12 cellular contexts compared by ENCODE assay signal in genomic region chr12:47935196-47935595, GRCh38. TPM values are rescaled to one million over a fixed set of nuclear protein-coding genes. Genes with fewer than 3 reads are reported as not detected.
DNase-seq lines count a peak whose midpoint lies in the region; ATAC-seq, FAIRE-seq and TF ChIP-seq lines count a peak whose summit lies in the region.
"Had no signal": no experiment of that assay in that cellular context is flagged by ENCODE, and none has a peak within 500 bp of the region (broad histone marks: within the 10 kb centered on the region; RNA-seq: fewer than 3 reads in every experiment).

No MANE protein-coding gene starts in this region.

- H3K27ac ChIP-seq in H1 (ENCODE audit: low read depth, low read length) (no peak overlapping the region), right lobe of liver (no peak overlapping the region)

- no peak overlapping the region for H2BK12ac ChIP-seq in H1 (ENCODE audit: low read depth, low read length)

- no peak overlapping the region for H2BK5ac ChIP-seq in H1 (ENCODE audit: low read depth, low read length)

- no peak overlapping the region for H3K4me2 ChIP-seq in H1 (ENCODE audit: insufficient read depth in 1 of 2, low read depth in 2 of 2, low read length in 2 of 2)

- ATAC-seq in right lobe of liver, result peak in 3 of 4 donors; percentile 25 to 33 (median 27)

- H3K36me3 ChIP-seq in H1 (ENCODE audit: control insufficient read depth in 2 of 4, insufficient read depth in 4 of 4, low read length in 3 of 4), result no peaks in the 10 kb centered on the region
- H3K36me3 ChIP-seq in right lobe of liver, result no peaks in the 10 kb centered on the region
- no peaks in the 10 kb centered on the region for H3K36me3 ChIP-seq in H7 (replicated peaks; ENCODE audit: control insufficient read depth, insufficient read depth, low read length)

- H4K5ac ChIP-seq in H1 (ENCODE audit: insufficient read length, low read depth, low read length), result no peak overlapping the region

- no peak for TF ChIP-seq RAD21 in H1 (IDR thresholded peaks at IDR 0.05 in 1 of 2, conservative IDR thresholded peaks at IDR 0.05 in 1 of 2; ENCODE audit: low read depth in 2 of 2, low read length in 2 of 2)

- H3K79me2 ChIP-seq in H1 (ENCODE audit: control insufficient read depth in 1 of 2, insufficient read depth in 2 of 2, low read length in 2 of 2), result no peaks in the 10 kb centered on the region

- TF ChIP-seq EP300 in H1 (IDR thresholded peaks at IDR 0.05; ENCODE audit: borderline replicate concordance in 1 of 2, low read depth in 2 of 2, low read length in 2 of 2), result no peak

- no peak overlapping the region for H2BK120ac ChIP-seq in H1 (replicated peaks; ENCODE audit: low read depth, low read length)

- H3K4me3 ChIP-seq in H1 (ENCODE audit: extremely low read depth in 1 of 4, insufficient read depth in 2 of 4, low read depth in 3 of 4, low read length in 4 of 4), result no peak overlapping the region
- no peak overlapping the region for H3K4me3 ChIP-seq in right lobe of liver
- H3K4me3 ChIP-seq in H7 (ENCODE audit: insufficient read depth, low read depth, low read length), result no peak overlapping the region

- TF ChIP-seq CTCF in H1 (IDR thresholded peaks at IDR 0.05; ENCODE audit: control extremely low read depth in 1 of 3, insufficient read depth in 1 of 3, low read depth in 1 of 3, low read length in 3 of 3) (no peak), right lobe of liver (IDR thresholded peaks at IDR 0.05) (no peak)

- H2AFZ ChIP-seq in H1 (ENCODE audit: low read length), result peak overlapping the region; percentile 59; the same call in 1 of the 2 replicates

- H3K9ac ChIP-seq in H1 (replicated peaks in 1 of 4; ENCODE audit: extremely low read depth in 1 of 4, low read depth in 3 of 4, low read length in 3 of 4), result no peak overlapping the region

- H3K4ac ChIP-seq in H1 (replicated peaks; ENCODE audit: insufficient read length, low read depth, low read length), result no peak overlapping the region

- no peak overlapping the region for H4K91ac ChIP-seq in H1 (replicated peaks; ENCODE audit: insufficient read length, low read length)

- no peaks in the 10 kb centered on the region for H3K9me3 ChIP-seq in H1 (ENCODE audit: insufficient read depth in 2 of 2, low read depth in 1 of 2, low read length in 1 of 2)
- no peaks in the 10 kb centered on the region for H3K9me3 ChIP-seq in right lobe of liver

- no peaks in the 10 kb centered on the region for H3K23me2 ChIP-seq in H1 (ENCODE audit: low read depth, low read length)

- H2BK15ac ChIP-seq in H1 (ENCODE audit: low read length), result no peak overlapping the region

- POLR2A ChIA-PET in H1 (lab: Charles Lee; ENCODE audit: partially characterized antibody), result interaction anchor here (0.9 kb wide), 1 partner anchor 155 kb away, joined by 3 read pairs; no protein-coding TSS in a partner anchor

- DNase-seq in activated effector memory CD4-positive, alpha-beta T cell treated with anti-CD3 and anti-CD28 coated beads, Interleukin-2, amount 50 U/mL, for 16 hours, result peak; percentile 62
- DNase-seq in activated effector memory CD4-positive, alpha-beta T cell treated with Interleukin-2 at 50 U/mL for 16 hours, result no peak
- no peak for DNase-seq in H1 (ENCODE audit: low read depth in 1 of 2, low spot score in 2 of 2)
- DNase-seq in right lobe of liver, result no peak
- DNase-seq in ureter (ENCODE audit: low spot score), result peak; percentile 41
- no peak for DNase-seq in H7
- DNase-seq in GM19240 (ENCODE audit: insufficient read length, low spot score), result no peak
- DNase-seq in NCI-H510A treated with DMSO at 0.1 percent for 48 hours (lab: John Stamatoyannopoulos, UW), result no peak
- DNase-seq: activated CD4-positive, alpha-beta T cell treated with anti-CD3 and anti-CD28 coated beads for 4 hours; activated naive CD4-positive, alpha-beta T cell; SHP77 treated with DMSO at 0.1 percent for 48 hours had no signal

- no peaks in the 10 kb centered on the region for H4K20me1 ChIP-seq in H1 (replicated peaks in 1 of 2; ENCODE audit: control insufficient read depth in 1 of 2, insufficient read depth in 2 of 2, low read length in 2 of 2)

- no peak for TF ChIP-seq POLR2A in H1 (IDR thresholded peaks at IDR 0.05; ENCODE audit: control extremely low read depth in 1 of 2, low read depth in 2 of 2, low read length in 2 of 2)
- no peak for TF ChIP-seq POLR2A in right lobe of liver (IDR thresholded peaks at IDR 0.05)

- H2BK20ac ChIP-seq in H1 (ENCODE audit: low read length), result no peak overlapping the region

- no peak for FAIRE-seq in H1 (lab: Jason Lieb, UNC)
- FAIRE-seq: A204.1 had no signal

- H3K56ac ChIP-seq in H1 (replicated peaks; ENCODE audit: insufficient read length, low read depth, low read length), result no peak overlapping the region

- 87% methylated on average over 10 of the region's 10 CpGs; no CpG with 5 or more reads in 1 of the 2 experiments for WGBS in H1 (ENCODE audit: extremely low coverage in 1 of 2, insufficient coverage in 1 of 2, insufficient read length in 1 of 2, insufficient replicate concordance in 2 of 2, low coverage in 1 of 2, low lambda C conversion rate in 2 of 2, missing lambda C conversion rate in 1 of 2), 2 experiments
- 66% methylated on average over 6 of the region's 10 CpGs for WGBS in right lobe of liver (ENCODE audit: insufficient coverage, low coverage, low lambda C conversion rate, missing lambda C conversion rate)

- H3K4me1 ChIP-seq in H1 (replicated peaks in 1 of 4; ENCODE audit: control insufficient read depth in 3 of 4, insufficient read depth in 4 of 4, low read length in 3 of 4), result no peaks in the 10 kb centered on the region
- no peaks in the 10 kb centered on the region for H3K4me1 ChIP-seq in right lobe of liver

- H3K79me1 ChIP-seq in H1 (ENCODE audit: low read depth, low read length), result no peaks in the 10 kb centered on the region

- H2AK5ac ChIP-seq in H1 (ENCODE audit: low read depth, low read length), result no peak overlapping the region

- H3K27me3 ChIP-seq in H1 (replicated peaks in 1 of 4; ENCODE audit: control insufficient read depth in 3 of 4, extremely low read depth in 1 of 4, insufficient read depth in 3 of 4, low read length in 3 of 4) (peaks cover 0 to 6% (median 0%) of the 10 kb centered on the region in 4 experiments; a peak in 1 of 7 replicates), right lobe of liver (no peaks in the 10 kb centered on the region), H7 (ENCODE audit: control insufficient read depth, insufficient read depth, low read length) (peaks cover 2% of the 10 kb centered on the region; the same call in 1 of the 2 replicates)

- no peak overlapping the region for H4K8ac ChIP-seq in H1 (ENCODE audit: extremely low read depth, insufficient read depth, low read length)

- no peak overlapping the region for H3K18ac ChIP-seq in H1 (ENCODE audit: extremely low read depth, low read length)

- CTCF ChIA-PET in H1 (lab: Charles Lee; ENCODE audit: partially characterized antibody), result interaction anchor here (1.1 to 5.3 kb wide), 5 partner anchors 12 to 80 kb away, joined by 3 to 38 read pairs (median 5); partner anchors contain the start of gene VDR

- no peak overlapping the region for H3K23ac ChIP-seq in H1 (ENCODE audit: insufficient read length)

- no peak overlapping the region for H3K14ac ChIP-seq in H1 (ENCODE audit: insufficient read length)

- intact Hi-C loops in right lobe of liver (cut with DNase I), result no loop called here

TF ChIP-seq in H1, 55 proteins besides CTCF, POLR2A, EP300 and RAD21 (continues in another document):
- TF ChIP-seq USF2 (IDR thresholded peaks at IDR 0.05; ENCODE audit: low read length), result no peak
- no peak for TF ChIP-seq RFX5 (IDR thresholded peaks at IDR 0.05; ENCODE audit: borderline replicate concordance, low read depth, low read length)
- no peak for TF ChIP-seq POLR2AphosphoS5 (IDR thresholded peaks at IDR 0.05; ENCODE audit: low read depth, low read length)
- no peak for TF ChIP-seq SUZ12 (IDR thresholded peaks at IDR 0.05; ENCODE audit: low read length)
- no peak for TF ChIP-seq TCF12 (IDR thresholded peaks at IDR 0.05; ENCODE audit: low read depth, low read length)
- no peak for TF ChIP-seq SP4 (IDR thresholded peaks at IDR 0.05; ENCODE audit: low read length)
- TF ChIP-seq POU5F1 (IDR thresholded peaks at IDR 0.05; ENCODE audit: low read depth, low read length), result no peak
- no peak for TF ChIP-seq BACH1 (IDR thresholded peaks at IDR 0.05; ENCODE audit: low read length)
- TF ChIP-seq YY1 (IDR thresholded peaks at IDR 0.05; ENCODE audit: low read depth, low read length), result no peak

RNA-seq across cellular contexts. Expression of gene TMEM106C, which starts 28.2 kb away (rescaled TPM):
- total RNA-seq in H1 (2021; fragmentation: NEBNext Ultra II Directional; extraction: Animal tissue kit (Norgen Biotek cat#: 25700)), result 36.6 and 37.0 TPM in 2 replicates
- polyA plus RNA-seq in H1 (2011; rRNA removed), result 35.7 and 45.3 TPM in 2 replicates
- 50.0 TPM for polyA plus RNA-seq in H1 (2011; cell fraction: cytosol; rRNA removed)
- 47.3 TPM for polyA plus RNA-seq in H1 (2011; cell fraction: nucleus; rRNA removed)
- 30.0 to 40.7 TPM (median 38.1 TPM) in 4 replicates for polyA plus RNA-seq in H1 (2012, experiment 1 of 2)
- polyA plus RNA-seq in H1 (2012, experiment 2 of 2), result 22.3 TPM
- polyA plus RNA-seq in H1 (2013, experiment 1 of 2), result 29.9 TPM
- 32.5 TPM for polyA plus RNA-seq in H1 (2013, experiment 2 of 2)
- 64.9 and 98.9 TPM in 2 replicates for polyA minus RNA-seq in H1 (2011; rRNA and poly(A)+ RNA removed)
- polyA minus RNA-seq in H1 (2011; cell fraction: cytosol; rRNA and poly(A)+ RNA removed), result 23.5 TPM
- 34.8 TPM for polyA minus RNA-seq in H1 (2011; cell fraction: nucleus; rRNA and poly(A)+ RNA removed)
- total RNA-seq in right lobe of liver (10 to 100 TPM; 13.8 to 55.6 (median 34.7) TPM), ureter (39.0 TPM)
- total RNA-seq in H7 (2014; rRNA removed; shearing (Covaris generic)), result 13.4 and 15.6 TPM in 2 replicates

RNA-seq across cellular contexts. Expression of gene VDR, which starts 30.4 kb away (rescaled TPM):
- 0.34 and 0.65 TPM in 2 replicates for total RNA-seq in H1 (2021; fragmentation: NEBNext Ultra II Directional; extraction: Animal tissue kit (Norgen Biotek cat#: 25700))
- 0.44 and 0.58 TPM in 2 replicates for polyA plus RNA-seq in H1 (2011; rRNA removed)
- 0.23 TPM for polyA plus RNA-seq in H1 (2011; cell fraction: cytosol; rRNA removed)
- polyA plus RNA-seq in H1 (2011; cell fraction: nucleus; rRNA removed), result 0.33 TPM
- polyA plus RNA-seq in H1 (2012, experiment 1 of 2), result 0.14 to 0.27 TPM (median 0.23 TPM) in 4 replicates
- 0.08 TPM for polyA plus RNA-seq in H1 (2012, experiment 2 of 2)
- 0.28 TPM for polyA plus RNA-seq in H1 (2013, experiment 1 of 2)
- 0.24 TPM for polyA plus RNA-seq in H1 (2013, experiment 2 of 2)
- polyA minus RNA-seq in H1 (2011; rRNA and poly(A)+ RNA removed), result 0.66 and 0.83 TPM in 2 replicates
- 0.44 TPM for polyA minus RNA-seq in H1 (2011; cell fraction: cytosol; rRNA and poly(A)+ RNA removed)
- 0.60 TPM for polyA minus RNA-seq in H1 (2011; cell fraction: nucleus; rRNA and poly(A)+ RNA removed)
- 1 to 10 TPM in 1 of 6 experiments, under 1 TPM in 5; 0.18 to 1.2 (median 0.39) TPM for total RNA-seq in right lobe of liver
- 12.6 TPM for total RNA-seq in ureter
- 0.03 TPM in 1 of 2 replicates, not detected in the other for total RNA-seq in H7 (2014; rRNA removed; shearing (Covaris generic))

Comparison
In these comparisons a context has a peak if more than half of its experiments do, and no peak if none do; other contexts are left out.
1. DNase-seq: peak in activated effector memory CD4-positive, alpha-beta T cell treated with anti-CD3 and anti-CD28 coated beads, Interleukin-2, amount 50 U/mL, for 16 hours (single experiment) and ureter (single experiment); none in activated effector memory CD4-positive, alpha-beta T cell treated with Interleukin-2 at 50 U/mL for 16 hours (single experiment), H1 (0 of 2), right lobe of liver (0 of 3), H7 (single experiment), GM19240 (single experiment) and NCI-H510A treated with DMSO at 0.1 percent for 48 hours (single experiment).